ENCODE assay signal across 8 cellular contexts in the genomic region with DNA sequence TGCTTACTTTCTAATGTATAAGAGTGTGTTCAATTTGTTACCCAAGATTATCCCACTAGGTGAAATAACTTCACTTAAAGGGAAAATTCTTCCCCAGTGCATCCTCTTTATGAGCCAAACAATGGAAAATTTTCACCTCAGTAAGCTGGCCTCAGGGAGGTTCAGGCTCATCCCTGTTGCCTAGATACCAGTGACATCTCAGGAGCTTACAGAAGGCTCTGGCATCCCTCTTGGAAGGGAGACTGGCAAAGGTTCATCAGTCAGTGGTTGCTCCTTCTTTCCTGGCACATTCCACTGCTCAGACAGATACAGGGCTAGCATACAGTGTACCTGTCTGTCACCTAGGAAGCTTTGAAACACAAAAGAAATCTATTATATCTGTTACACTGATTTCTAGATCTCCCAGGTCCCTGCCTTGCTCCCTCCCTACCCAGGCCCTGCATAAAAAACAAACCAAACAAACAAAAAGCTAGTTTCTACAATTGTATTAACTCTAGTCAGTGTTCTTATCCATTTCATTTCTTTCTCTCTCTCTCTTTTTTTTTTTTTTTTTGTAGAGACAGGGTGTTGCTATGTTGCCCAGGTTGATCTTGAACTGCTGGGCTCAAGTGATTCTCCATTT. TPM values are rescaled to one million over a fixed set of nuclear protein-coding genes. Genes with fewer than 3 reads are reported as not detected.
DNase-seq lines count a peak whose midpoint lies in the region; ATAC-seq and TF ChIP-seq lines count a peak whose summit lies in the region.

No MANE protein-coding gene starts in this region.

- ATAC-seq in thoracic aorta (ENCODE audit: insufficient number of reproducible peaks, low FRiP score, low read depth) (no peak), HG03457 (IDR thresholded peaks at IDR 0.05; ENCODE audit: unreplicated experiment) (no peak)

- peak overlapping the region; percentile 26 for H3K27ac ChIP-seq in iPS-18a (ENCODE audit: low read length)
- H3K27ac ChIP-seq in thoracic aorta, result no peak overlapping the region

- H3K36me3 ChIP-seq in iPS-18a (ENCODE audit: control insufficient read depth, low read depth, low read length) (peaks cover 34% of the 10 kb centered on the region), thoracic aorta (peaks cover 9% of the 10 kb centered on the region)

- H3K4me1 ChIP-seq in iPS-18a (ENCODE audit: control insufficient read depth, low read depth, low read length) (peaks cover 13% of the 10 kb centered on the region), thoracic aorta (ENCODE audit: control insufficient read depth in 1 of 2, low read depth in 2 of 2) (peaks cover 16 to 45% of the 10 kb centered on the region in 2 donors)

- peak overlapping the region; percentile 19 for H3K27ac Mint-ChIP-seq in activated naive CD4-positive, alpha-beta T cell treated with anti-CD3 and anti-CD28 coated beads, Interleukin-2, amount 50 U/mL, for 24 hours
- H3K27ac Mint-ChIP-seq in activated naive CD8-positive, alpha-beta T cell, result peak overlapping the region; percentile 66

- H3K9me3 ChIP-seq in iPS-18a (ENCODE audit: control insufficient read depth, low read depth, low read length) (no peaks in the 10 kb centered on the region), thoracic aorta (no peaks in the 10 kb centered on the region)

- H3K4me3 ChIP-seq in iPS-18a (ENCODE audit: low read length) (peak overlapping the region; percentile 76), thoracic aorta (peak overlapping the region; percentile 87)

- TF ChIP-seq CTCF in thoracic aorta (IDR thresholded peaks at IDR 0.05), result no peak

- H3K9me3 Mint-ChIP-seq in activated naive CD4-positive, alpha-beta T cell treated with anti-CD3 and anti-CD28 coated beads, Interleukin-2, amount 50 U/mL, for 24 hours, result no peaks in the 10 kb centered on the region
- no peaks in the 10 kb centered on the region for H3K9me3 Mint-ChIP-seq in activated naive CD8-positive, alpha-beta T cell (ENCODE audit: low read depth)

- peak overlapping the region; percentile 97 for H3K4me3 Mint-ChIP-seq in activated naive CD4-positive, alpha-beta T cell treated with anti-CD3 and anti-CD28 coated beads, Interleukin-2, amount 50 U/mL, for 24 hours
- H3K4me3 Mint-ChIP-seq in activated naive CD8-positive, alpha-beta T cell, result peak overlapping the region; percentile 98

- no peaks in the 10 kb centered on the region for H3K27me3 Mint-ChIP-seq in activated naive CD4-positive, alpha-beta T cell treated with anti-CD3 and anti-CD28 coated beads, Interleukin-2, amount 50 U/mL, for 24 hours
- H3K27me3 Mint-ChIP-seq in activated naive CD8-positive, alpha-beta T cell, result no peaks in the 10 kb centered on the region

- peaks cover 52% of the 10 kb centered on the region for H3K4me1 Mint-ChIP-seq in activated naive CD4-positive, alpha-beta T cell treated with anti-CD3 and anti-CD28 coated beads, Interleukin-2, amount 50 U/mL, for 24 hours
- H3K4me1 Mint-ChIP-seq in activated naive CD8-positive, alpha-beta T cell (ENCODE audit: low read depth), result peaks cover 50% of the 10 kb centered on the region

- no peak for DNase-seq in activated naive CD4-positive, alpha-beta T cell treated with Interleukin-2 at 50 U/mL for 16 hours
- DNase-seq in thoracic aorta (ENCODE audit: low spot score), result no peak
- DNase-seq in NCI-H2171 (lab: John Stamatoyannopoulos, UW), result no peak
- no peak for DNase-seq in NCI-H1436 (lab: John Stamatoyannopoulos, UW)

- peak overlapping the region; percentile 100 for H3K9ac ChIP-seq in iPS-18a (ENCODE audit: low read length)

- H3K36me3 Mint-ChIP-seq in activated naive CD4-positive, alpha-beta T cell treated with anti-CD3 and anti-CD28 coated beads, Interleukin-2, amount 50 U/mL, for 24 hours, result peaks cover 2% of the 10 kb centered on the region
- H3K36me3 Mint-ChIP-seq in activated naive CD8-positive, alpha-beta T cell, result peaks cover 2% of the 10 kb centered on the region

- H3K27me3 ChIP-seq in iPS-18a (ENCODE audit: control insufficient read depth, insufficient read depth, low read length) (no peaks in the 10 kb centered on the region), thoracic aorta (replicated peaks; ENCODE audit: insufficient read depth) (no peaks in the 10 kb centered on the region)

RNA-seq across cellular contexts. Expression of gene IP6K2, which starts 1.7 kb away (rescaled TPM):
- total RNA-seq in thoracic aorta, result 10 to 100 TPM; 38.3 to 90.7 TPM

RNA-seq across cellular contexts. Expression of gene NCKIPSD, which starts 29.6 kb away (rescaled TPM):
- 100 to 1,000 TPM in 1 of 2 donors, 10 to 100 TPM in 1; 59.6 to 101 TPM for total RNA-seq in thoracic aorta

RNA-seq across cellular contexts. Expression of gene CELSR3, which starts 52.6 kb away (rescaled TPM):
- total RNA-seq in thoracic aorta, result 1 to 10 TPM; 1.3 to 3.0 TPM
